In genomic region chr3:72277710-72278109, GRCh38 we compare ENCODE assay signal across 28 cellular contexts.
"Had no signal": no experiment of that assay in that cellular context is flagged by ENCODE, and none has a peak within 500 bp of the region (broad histone marks: within the 10 kb centered on the region; RNA-seq: fewer than 3 reads in every experiment).

No MANE protein-coding gene starts in this region.

- FAIRE-seq: small intestine, urothelium cell line had no signal

- H3K27me3 ChIP-seq: neural progenitor cell, ovary, right lobe of liver, sigmoid colon, stomach, thyroid gland, tibial nerve, upper lobe of left lung, vagina had no signal

- H3K4me2 ChIP-seq: neural progenitor cell had no signal

- H3K9me3 ChIP-seq: ovary, psoas muscle, right lobe of liver, sigmoid colon, thoracic aorta, thyroid gland, vagina had no signal

- DNase-seq: occipital lobe; ovary; posterior cingulate gyrus; psoas muscle; right cardiac atrium; right lobe of liver; sigmoid colon; small intestine; stimulated activated CD4-positive, alpha-beta T cell treated with anti-CD3 and anti-CD28 coated beads, Interleukin-15, amount 100 ng/mL, for 24 hours; stimulated activated CD4-positive, alpha-beta T cell treated with anti-CD3 and anti-CD28 coated beads, Interleukin-2, amount 100 ng/mL, for 24 hours; stimulated activated CD4-positive, alpha-beta T cell treated with anti-CD3 and anti-CD28 coated beads, Interleukin-2, amount 100 ng/mL, for 48 hours; stimulated activated CD4-positive, alpha-beta T cell treated with anti-CD3 and anti-CD28 coated beads, Interleukin-4, amount 100 ng/mL, for 24 hours; stimulated activated naive B cell treated with anti-CD40 and anti-IgM and Interleukin-4, amounts not matched to agents 10 μg/mL and 1 μg/mL and 100 μg/mL, for 72 hours; stimulated activated naive CD4-positive, alpha-beta T cell treated with Interleukin-2 at 50 U/mL for 16 hours; stomach; thyroid gland; trophoblast cell; upper lobe of left lung had no signal

- H3K27ac Mint-ChIP-seq: nephron; progenitor cell of endocrine pancreas; stimulated activated effector memory CD8-positive, alpha-beta T cell treated with anti-CD3 and anti-CD28 coated beads, Interleukin-12 subunit alpha, Interleukin-12 subunit beta, amount 100 ng/mL, for 72 hours; stimulated activated naive B cell treated with anti-CD40 and anti-IgM and Interleukin-4, amounts not matched to agents 10 μg/mL and 1 μg/mL and 100 μg/mL, for 72 hours; stimulated activated naive CD8-positive, alpha-beta T cell treated with anti-CD3 and anti-CD28 coated beads, Interleukin-15, Interleukin-2, amounts not matched to agents 100 ng/mL and 50 ng/mL, for 24 hours had no signal

- H3K9me3 Mint-ChIP-seq: stimulated activated naive CD8-positive, alpha-beta T cell treated with anti-CD3 and anti-CD28 coated beads, Interleukin-15, Interleukin-2, amounts not matched to agents 100 ng/mL and 50 ng/mL, for 24 hours had no signal

- H3K27ac ChIP-seq: neural progenitor cell, ovary, parathyroid adenoma, psoas muscle, right lobe of liver, stomach, thoracic aorta, thyroid gland, tibial nerve, upper lobe of left lung, vagina had no signal

- H3K36me3 Mint-ChIP-seq: neural progenitor cell; stimulated activated effector memory CD8-positive, alpha-beta T cell treated with anti-CD3 and anti-CD28 coated beads, Interleukin-12 subunit alpha, Interleukin-12 subunit beta, amount 100 ng/mL, for 72 hours had no signal

- H2AFZ ChIP-seq: neural progenitor cell, parathyroid adenoma had no signal

- H3K36me3 ChIP-seq: neural progenitor cell, ovary, right lobe of liver, sigmoid colon, stomach, thoracic aorta, thyroid gland, tibial nerve, upper lobe of left lung, vagina had no signal

- H3K9ac ChIP-seq: neural progenitor cell, parathyroid adenoma had no signal

- H3K4me3 ChIP-seq: neural progenitor cell, ovary, psoas muscle, right lobe of liver, sigmoid colon, stomach, thoracic aorta, thyroid gland, tibial nerve, upper lobe of left lung, vagina had no signal

- H3K27me3 Mint-ChIP-seq: stimulated activated naive CD8-positive, alpha-beta T cell treated with anti-CD3 and anti-CD28 coated beads, Interleukin-15, Interleukin-2, amounts not matched to agents 100 ng/mL and 50 ng/mL, for 24 hours had no signal

- H3K79me2 ChIP-seq: parathyroid adenoma had no signal

- H3K4me3 Mint-ChIP-seq: neural progenitor cell; stimulated activated effector memory CD8-positive, alpha-beta T cell treated with anti-CD3 and anti-CD28 coated beads, Interleukin-12 subunit alpha, Interleukin-12 subunit beta, amount 100 ng/mL, for 72 hours; stimulated activated naive B cell treated with anti-CD40 and anti-IgM and Interleukin-4, amounts not matched to agents 10 μg/mL and 1 μg/mL and 100 μg/mL, for 72 hours; stimulated activated naive CD8-positive, alpha-beta T cell treated with anti-CD3 and anti-CD28 coated beads, Interleukin-15, Interleukin-2, amounts not matched to agents 100 ng/mL and 50 ng/mL, for 24 hours had no signal

- ATAC-seq: right cardiac atrium; right lobe of liver; stimulated activated effector memory CD8-positive, alpha-beta T cell treated with anti-CD3 and anti-CD28 coated beads, Interleukin-12 subunit alpha, Interleukin-12 subunit beta, amount 100 ng/mL, for 72 hours; stimulated activated naive B cell treated with anti-CD40 and anti-IgM and Interleukin-4, amounts not matched to agents 10 μg/mL and 1 μg/mL and 100 μg/mL, for 72 hours had no signal

- H3K4me1 ChIP-seq: parathyroid adenoma, psoas muscle had no signal
